In genomic region chr10:118209215-118209614, GRCh38 we compare ENCODE assay signal across 1 cellular context.
TF ChIP-seq lines count a peak whose summit lies in the region.

No MANE protein-coding gene starts in this region.

TF ChIP-seq in HepG2, 621 proteins besides CTCF, POLR2A, EP300 and RAD21:
- no peak for TF ChIP-seq MEIS1 (CRISPR knock-in tag; IDR thresholded peaks at IDR 0.05; ENCODE audit: borderline replicate concordance)
- no peak for TF ChIP-seq SAFB2 (CRISPR knock-in tag; IDR thresholded peaks at IDR 0.05; ENCODE audit: borderline replicate concordance, low read depth)
- no peak for TF ChIP-seq RNF219 (CRISPR knock-in tag; IDR thresholded peaks at IDR 0.05)
- no peak for TF ChIP-seq CAMTA2 (CRISPR knock-in tag; IDR thresholded peaks at IDR 0.05; ENCODE audit: borderline replicate concordance)
- peak; percentile 40; the same call in 1 of the 2 replicates for TF ChIP-seq MAX (IDR thresholded peaks at IDR 0.05)
- TF ChIP-seq TFAP4 (IDR thresholded peaks at IDR 0.05; ENCODE audit: borderline replicate concordance, low read depth) = peak; percentile 84; the same call in 1 of the 2 replicates
- TF ChIP-seq ZFX (CRISPR knock-in tag; IDR thresholded peaks at IDR 0.05; ENCODE audit: low read depth) = peak; percentile 48; the same call in 1 of the 2 replicates
- TF ChIP-seq ZNF567 (CRISPR knock-in tag; IDR thresholded peaks at IDR 0.05; ENCODE audit: borderline replicate concordance) = no peak
- peak; percentile 59; the same call in 1 of the 2 replicates for TF ChIP-seq ZNF644 (CRISPR knock-in tag; IDR thresholded peaks at IDR 0.05; ENCODE audit: low read depth)
- peak; percentile 76; the same call in 1 of the 2 replicates for TF ChIP-seq ZNF292 (CRISPR knock-in tag; IDR thresholded peaks at IDR 0.05; ENCODE audit: borderline replicate concordance, low read depth)
- no peak for TF ChIP-seq ZBTB40 (IDR thresholded peaks at IDR 0.05)
- peak; percentile 59; the same call in 1 of the 2 replicates for TF ChIP-seq ZBTB40 (CRISPR knock-in tag; IDR thresholded peaks at IDR 0.05)
- TF ChIP-seq ZNF17 (CRISPR knock-in tag; IDR thresholded peaks at IDR 0.05) = no peak
- no peak for TF ChIP-seq ZNF468 (CRISPR knock-in tag; IDR thresholded peaks at IDR 0.05)
- no peak for TF ChIP-seq ZNF430 (CRISPR knock-in tag; IDR thresholded peaks at IDR 0.05)
- no peak for TF ChIP-seq PHF5A (CRISPR knock-in tag; IDR thresholded peaks at IDR 0.05; ENCODE audit: low read depth, unreplicated experiment)
- 0 out of 2 replicates have a peak, but pooled peaks have one; percentile 24 for TF ChIP-seq SOX5 (CRISPR knock-in tag; IDR thresholded peaks at IDR 0.05; ENCODE audit: borderline replicate concordance)
TF ChIP-seq in HepG2: peak in this region for 7.
